Comparison of ENCODE assay signal across 15 cellular contexts in the genomic region with DNA sequence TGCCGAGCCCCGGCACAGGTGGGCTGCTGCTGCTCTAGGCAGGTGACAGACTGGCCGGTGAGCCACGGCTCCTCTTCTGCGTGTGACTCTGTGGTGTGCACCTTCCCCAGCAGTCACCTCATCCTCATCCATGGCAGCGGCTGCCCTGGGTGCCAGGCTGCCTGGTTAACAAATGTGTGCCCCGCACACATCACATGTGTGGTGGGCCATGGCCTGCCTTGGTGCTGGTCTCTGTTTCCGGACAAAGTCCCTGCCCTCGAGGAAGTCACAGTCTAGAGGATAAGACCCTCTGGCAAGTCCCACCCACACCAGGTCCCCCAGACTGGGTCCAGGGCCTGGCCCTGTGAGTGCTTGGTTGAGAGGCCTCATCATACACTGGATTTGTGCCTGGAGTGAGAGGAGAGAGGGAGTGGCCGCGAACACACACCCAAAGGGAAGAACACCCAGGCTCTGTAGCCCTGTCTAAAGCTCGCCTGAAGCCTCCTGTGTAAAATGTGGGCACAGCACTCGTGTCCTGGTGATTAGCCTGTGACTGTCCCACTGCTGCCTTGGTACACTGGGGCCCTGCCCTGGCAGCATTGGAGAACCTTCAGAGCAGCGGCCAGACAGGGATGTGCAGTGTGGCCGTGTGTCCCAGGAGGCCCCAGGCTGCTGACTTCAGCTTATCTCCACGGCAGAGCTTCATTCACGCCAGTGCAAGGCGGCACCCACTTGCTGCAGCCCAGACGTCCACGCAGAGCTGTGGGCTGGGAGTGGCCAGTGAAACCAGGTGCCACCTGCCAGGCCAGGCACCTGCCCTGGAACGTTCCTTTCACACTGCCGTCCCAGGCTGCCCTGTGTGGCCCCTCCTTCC.
A peak's percentile ranks its signal among the peaks of the same experiment; 100 is the strongest.
DNase-seq lines count a peak whose midpoint lies in the region; ATAC-seq, FAIRE-seq and TF ChIP-seq lines count a peak whose summit lies in the region.
"Had no signal": no experiment of that assay in that cellular context is flagged by ENCODE, and none has a peak within 500 bp of the region (broad histone marks: within the 10 kb centered on the region; RNA-seq: fewer than 3 reads in every experiment).

No MANE protein-coding gene starts in this region.

- no peaks in the 10 kb centered on the region for H3K36me3 ChIP-seq in small intestine (ENCODE audit: control insufficient read depth in 2 of 2, insufficient read depth in 2 of 2, low read length in 2 of 2)

- H3K27ac ChIP-seq in small intestine (ENCODE audit: low read depth in 1 of 2, low read length in 1 of 2) = peak overlapping the region; percentile 67 to 69

- no peak for TF ChIP-seq CTCF in D721Med (IDR thresholded peaks at IDR 0.05; ENCODE audit: insufficient read depth, missing control alignments)

- intact Hi-C loops in left ventricle myocardium superior (cut with micrococcal nuclease) = no loop called here

- ATAC-seq in left ventricle myocardium superior = peak; percentile 30

- H3K4me3 ChIP-seq in small intestine (ENCODE audit: low read depth in 1 of 2, low read length in 2 of 2) = no peak overlapping the region

- 48 to 75% (median 60%) methylated on average over 22 of the region's 22 CpGs for WGBS in small intestine, 3 donors

- no peaks in the 10 kb centered on the region for H3K27me3 ChIP-seq in small intestine (ENCODE audit: control insufficient read depth in 2 of 2, insufficient read depth in 2 of 2, low read length in 2 of 2)

- no peaks in the 10 kb centered on the region for H3K4me1 ChIP-seq in small intestine (ENCODE audit: control insufficient read depth in 2 of 2, insufficient read depth in 1 of 2, low read depth in 1 of 2, low read length in 1 of 2)

- FAIRE-seq in small intestine (lab: Jason Lieb, UNC) = no peak
- FAIRE-seq in D721Med (lab: Jason Lieb, UNC) = no peak

- DNase-seq in COLO668 (lab: John Stamatoyannopoulos, UW; ENCODE audit: unreplicated experiment) (peak; percentile 51), RPMI8226 (peak; percentile 4), left ventricle myocardium superior (peak; percentile 24), small intestine (peak; percentile 86), C1 segment of cervical spinal cord (lab: John Stamatoyannopoulos, UW) (no peak), D721Med (ENCODE audit: insufficient read length, low spot score) (no peak)
- DNase-seq in stimulated activated naive CD4-positive, alpha-beta T cell treated with Interleukin-2 at 50 U/mL for 16 hours (lab: John Stamatoyannopoulos, UW) = no peak
- DNase-seq: activated CD4-positive, alpha-beta T cell treated with anti-CD3 and anti-CD28 coated beads for 1 hour; activated CD8-positive, alpha-beta memory T cell treated with anti-CD3 and anti-CD28 coated beads, Interleukin-2, amount 50 U/mL, for 4 hours; activated naive CD4-positive, alpha-beta T cell treated with anti-CD3 and anti-CD28 coated beads for 36 hours; AML-193; effector CD4-positive, alpha-beta T cell; mesenchymal stem cell; NCI-H82; stimulated activated CD4-positive, alpha-beta T cell treated with anti-CD3 and anti-CD28 coated beads, Interleukin-4, amount 100 ng/mL, for 4 hours had no signal

- H3K9me3 ChIP-seq in small intestine (ENCODE audit: control insufficient read depth, low read depth) = no peaks in the 10 kb centered on the region

Comparison
In these comparisons a context has a peak if more than half of its experiments do, and no peak if none do; other contexts are left out.
1. DNase-seq: peak in COLO668 (single experiment), RPMI8226 (single experiment), left ventricle myocardium superior (single experiment) and small intestine (single experiment); none in stimulated activated naive CD4-positive, alpha-beta T cell treated with Interleukin-2 at 50 U/mL for 16 hours (single experiment), C1 segment of cervical spinal cord (0 of 14) and D721Med (single experiment).